Comparison of ENCODE assay signal across 24 cellular contexts in genomic region chr13:79533781-79534400, GRCh38. TPM values are rescaled to one million over a fixed set of nuclear protein-coding genes. Genes with fewer than 3 reads are reported as not detected.
DNase-seq lines count a peak whose midpoint lies in the region; ATAC-seq, FAIRE-seq and TF ChIP-seq lines count a peak whose summit lies in the region.
"Had no signal": no experiment of that assay in that cellular context is flagged by ENCODE, and none has a peak within 500 bp of the region (broad histone marks: within the 10 kb centered on the region; RNA-seq: fewer than 3 reads in every experiment).

No MANE protein-coding gene starts in this region.

- WGBS in A549 (ENCODE audit: missing lambda C conversion rate): 90% methylated on average over 6 of the region's 6 CpGs

- H3K4me1 Mint-ChIP-seq in naive thymus-derived CD4-positive, alpha-beta T cell: peaks cover 0 to 68% (median 15%) of the 10 kb centered on the region in 7 donors

- H3K9me3 Mint-ChIP-seq in naive thymus-derived CD4-positive, alpha-beta T cell: peaks cover 0 to 2% (median 0%) of the 10 kb centered on the region in 11 donors
- H3K9me3 Mint-ChIP-seq: central memory CD8-positive, alpha-beta T cell; effector memory CD8-positive, alpha-beta T cell; natural killer cell treated with Interleukin-12 subunit alpha and Interleukin-12 subunit beta and Interleukin-15 and Interleukin-18, amount 100 ng/mL, for 72 hours had no signal

- FAIRE-seq in A549 (lab: Jason Lieb, UNC): no peak
- no peak for FAIRE-seq in RCC 7860 (lab: Jason Lieb, UNC)
- FAIRE-seq: G401.6, GM12892, HTR-8/SVneo, small intestine had no signal

- CTCF ChIA-PET in A549 (lab: Yijun Ruan, JAX): interaction anchor here (1.2 kb wide), 1 partner anchor 110 kb away, joined by 8 read pairs; no protein-coding TSS in a partner anchor
- CTCF ChIA-PET in naive thymus-derived CD4-positive, alpha-beta T cell (lab: Charles Lee): interaction anchor here (0.6 to 8.0 kb wide), 2 partner anchors 110 to 824 kb away, joined by 3 to 136 read pairs; no protein-coding TSS in a partner anchor

- H3K27me3 Mint-ChIP-seq in naive thymus-derived CD4-positive, alpha-beta T cell: no peaks in the 10 kb centered on the region
- H3K27me3 Mint-ChIP-seq: central memory CD8-positive, alpha-beta T cell; effector memory CD8-positive, alpha-beta T cell; natural killer cell treated with Interleukin-12 subunit alpha and Interleukin-12 subunit beta and Interleukin-15 and Interleukin-18, amount 100 ng/mL, for 72 hours had no signal

- H3K27ac ChIP-seq in A549 (no peak overlapping the region), foreskin keratinocyte (no peak overlapping the region)
- no peak overlapping the region for H3K27ac ChIP-seq in naive thymus-derived CD4-positive, alpha-beta T cell (ENCODE audit: low read depth, low read length)
- H3K27ac ChIP-seq: prostate gland had no signal

- H3K36me3 Mint-ChIP-seq in naive thymus-derived CD4-positive, alpha-beta T cell: peaks cover 4 to 50% (median 10%) of the 10 kb centered on the region in 5 donors

- H3K9me3 ChIP-seq in A549: no peaks in the 10 kb centered on the region
- H3K9me3 ChIP-seq in naive thymus-derived CD4-positive, alpha-beta T cell (ENCODE audit: control insufficient read depth in 2 of 3, low read length in 3 of 3): no peaks in the 10 kb centered on the region
- H3K9me3 ChIP-seq: BE2C, prostate gland had no signal

- no peak for TF ChIP-seq EP300 in A549 (IDR thresholded peaks at IDR 0.05)

- H3K36me3 ChIP-seq in naive thymus-derived CD4-positive, alpha-beta T cell (ENCODE audit: control insufficient read depth in 2 of 3, insufficient read depth in 3 of 3, low read length in 3 of 3): no peaks in the 10 kb centered on the region
- H3K36me3 ChIP-seq: BE2C, prostate gland had no signal

- no peak; a peak in 1 of 6 replicates for ATAC-seq in A549
- ATAC-seq in foreskin keratinocyte: no peak
- no peak for ATAC-seq in naive thymus-derived CD4-positive, alpha-beta T cell
- ATAC-seq: effector memory CD8-positive, alpha-beta T cell; natural killer cell treated with Interleukin-12 subunit alpha and Interleukin-12 subunit beta and Interleukin-15 and Interleukin-18, amount 100 ng/mL, for 72 hours had no signal

- TF ChIP-seq POLR2A in A549 (IDR thresholded peaks at IDR 0.05; ENCODE audit: low read length): no peak

- POLR2A ChIA-PET in A549 (lab: Yijun Ruan, JAX): no interaction called here
- POLR2A ChIA-PET in naive thymus-derived CD4-positive, alpha-beta T cell (lab: Charles Lee): no interaction called here

- TF ChIP-seq CTCF in A549 (IDR thresholded peaks at IDR 0.05) (no peak), choroid plexus epithelial cell (conservative IDR thresholded peaks at IDR 0.05; ENCODE audit: low read depth, low read length) (no peak), foreskin keratinocyte (conservative IDR thresholded peaks at IDR 0.05) (no peak)

- no peak for TF ChIP-seq RAD21 in A549 (conservative IDR thresholded peaks at IDR 0.05 in 1 of 2, IDR thresholded peaks at IDR 0.05 in 1 of 2)

- H3K4me3 Mint-ChIP-seq in naive thymus-derived CD4-positive, alpha-beta T cell: no peak overlapping the region
- H3K4me3 Mint-ChIP-seq: central memory CD8-positive, alpha-beta T cell; effector memory CD8-positive, alpha-beta T cell; natural killer cell treated with Interleukin-12 subunit alpha and Interleukin-12 subunit beta and Interleukin-15 and Interleukin-18, amount 100 ng/mL, for 72 hours had no signal

- peak overlapping the region in 1 of 9 donors; percentile 6 for H3K27ac Mint-ChIP-seq in naive thymus-derived CD4-positive, alpha-beta T cell
- H3K27ac Mint-ChIP-seq: effector memory CD8-positive, alpha-beta T cell had no signal

- intact Hi-C loops in naive thymus-derived CD4-positive, alpha-beta T cell (cut with micrococcal nuclease): no loop called here

- H3K4me1 ChIP-seq in A549 (peaks cover 7% of the 10 kb centered on the region; the same call in 2 of the 3 replicates), foreskin keratinocyte (peaks cover under 1% of the 10 kb centered on the region)
- no peaks in the 10 kb centered on the region for H3K4me1 ChIP-seq in naive thymus-derived CD4-positive, alpha-beta T cell (ENCODE audit: control insufficient read depth in 2 of 2, insufficient read depth in 2 of 2, low read length in 2 of 2)
- H3K4me1 ChIP-seq: BE2C, prostate gland had no signal

- H3K4me2 ChIP-seq in A549: peak overlapping the region; percentile 2; the same call in 1 of the 3 replicates

- DNase-seq in A549 (ENCODE audit: low read depth in 1 of 2, low spot score in 1 of 2) (no peak), EH (ENCODE audit: low read depth) (peak; percentile 76), M059J (ENCODE audit: low read depth) (peak; percentile 5), choroid plexus epithelial cell (ENCODE audit: low read depth) (peak; percentile 53), foreskin keratinocyte (no peak), SK-N-DZ (ENCODE audit: low spot score) (no peak), RCC 7860 (ENCODE audit: low spot score) (no peak)
- no peak for DNase-seq in naive thymus-derived CD4-positive, alpha-beta T cell
- DNase-seq: BE2C; Calu3; effector memory CD8-positive, alpha-beta T cell; hypothalamus; mesenchymal stem cell; NCI-H1930; NCI-H446 treated with DMSO at 0.1 percent for 48 hours; Right ventricle myocardium superior; small intestine; stimulated activated CD4-positive, alpha-beta T cell treated with anti-CD3 and anti-CD28 coated beads, Interleukin-4, amount 100 ng/mL, for 1 hour had no signal

- H3K27me3 ChIP-seq in foreskin keratinocyte: no peaks in the 10 kb centered on the region
- no peaks in the 10 kb centered on the region for H3K27me3 ChIP-seq in naive thymus-derived CD4-positive, alpha-beta T cell (ENCODE audit: control insufficient read depth in 2 of 2, insufficient read depth in 2 of 2, low read length in 2 of 2)
- H3K27me3 ChIP-seq: BE2C had no signal

- no peak overlapping the region for H3K4me3 ChIP-seq in A549
- no peak overlapping the region for H3K4me3 ChIP-seq in choroid plexus epithelial cell (ENCODE audit: low read depth, low read length)
- no peak overlapping the region for H3K4me3 ChIP-seq in naive thymus-derived CD4-positive, alpha-beta T cell (ENCODE audit: low read length)
- H3K4me3 ChIP-seq: prostate gland had no signal

TF ChIP-seq in A549, 52 proteins besides CTCF, POLR2A, EP300 and RAD21 (continues in another document):
- no peak for TF ChIP-seq FOSL2 (IDR thresholded peaks at IDR 0.05)
- TF ChIP-seq FOSL2 (CRISPR knock-in tag; IDR thresholded peaks at IDR 0.05): no peak
- no peak for TF ChIP-seq TP53 (CRISPR knock-in tag; IDR thresholded peaks at IDR 0.05)
- no peak for TF ChIP-seq KDM1A (IDR thresholded peaks at IDR 0.05; ENCODE audit: low read depth)
- TF ChIP-seq EHMT2 (IDR thresholded peaks at IDR 0.05; ENCODE audit: low read depth): no peak
- TF ChIP-seq REST (IDR thresholded peaks at IDR 0.05): no peak
- no peak for TF ChIP-seq BCL3 (IDR thresholded peaks at IDR 0.05)
- TF ChIP-seq SREBF2 (IDR thresholded peaks at IDR 0.05): no peak

RNA-seq across cellular contexts. Expression of gene NDFIP2, which starts 52.9 kb away (rescaled TPM):
- polyA plus RNA-seq in A549 (2011; rRNA removed): 39.9 and 41.7 TPM in 2 replicates
- polyA plus RNA-seq in A549 (2012; cell fraction: cytosol; rRNA removed): 10.8 and 14.3 TPM in 2 replicates
- polyA plus RNA-seq in A549 (2012; cell fraction: nucleus; rRNA removed): 5.4 TPM in 2 replicates
- polyA plus RNA-seq in A549 (2017; fragmentation: RNase III; extraction: RNeasy Plus Mini Kit Qiagen cat#74134 plus additional on column Dnase treatment): 21.1 to 23.2 TPM (median 23.0 TPM) in 3 replicates
- 32.9 and 37.6 TPM in 2 replicates for polyA minus RNA-seq in A549 (2011; rRNA and poly(A)+ RNA removed)
- 21.7 and 36.8 TPM in 2 replicates for total RNA-seq in M059J (2014; rRNA removed; shearing (Covaris generic))
- total RNA-seq in foreskin keratinocyte: 88.4 and 98.3 TPM in 2 replicates
- 40.7 and 52.6 TPM in 2 replicates for polyA plus RNA-seq in foreskin keratinocyte
- 30.7 and 32.2 TPM in 2 replicates for polyA plus RNA-seq in SK-N-DZ (2014; cell fraction: cytosol; rRNA removed)
- polyA plus RNA-seq in SK-N-DZ (2014; cell fraction: nucleus; rRNA removed): 18.0 and 19.8 TPM in 2 replicates
- total RNA-seq in naive thymus-derived CD4-positive, alpha-beta T cell: 100 to 1,000 TPM in 1 of 5 experiments, 1 to 10 TPM in 4; 2.6 to 123 (median 4.9) TPM
- 1 to 10 TPM; 7.2 to 7.4 TPM for polyA plus RNA-seq in naive thymus-derived CD4-positive, alpha-beta T cell

Comparison
In these comparisons a context has a peak if more than half of its experiments do, and no peak if none do; other contexts are left out.
1. DNase-seq: peak in EH (single experiment), M059J (single experiment) and choroid plexus epithelial cell (single experiment); none in A549 (0 of 2), foreskin keratinocyte (0 of 2), SK-N-DZ (single experiment), RCC 7860 (single experiment) and naive thymus-derived CD4-positive, alpha-beta T cell (0 of 9).